In the genomic region with DNA sequence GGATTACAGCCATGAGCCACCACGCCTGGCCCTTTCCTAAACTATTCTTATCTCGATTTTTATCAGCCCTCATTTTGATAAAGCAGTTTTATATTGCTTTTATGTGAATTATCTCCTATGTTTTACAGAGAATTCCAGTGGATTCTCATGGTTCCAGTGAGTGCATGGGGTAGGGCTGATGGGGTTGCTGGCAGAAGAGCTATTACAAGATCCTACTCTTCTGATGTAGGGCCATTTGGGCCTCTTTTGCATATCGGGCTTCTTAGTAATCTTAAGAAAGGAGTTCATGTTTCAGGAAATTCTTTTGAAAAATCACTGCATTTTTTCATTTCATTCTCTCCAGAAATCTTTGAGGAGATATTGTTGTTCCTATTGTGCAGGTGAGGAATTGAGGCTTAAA, we compare ENCODE assay signal across 15 cellular contexts.
"Had no signal": no experiment of that assay in that cellular context is flagged by ENCODE, and none has a peak within 500 bp of the region (broad histone marks: within the 10 kb centered on the region; RNA-seq: fewer than 3 reads in every experiment).

No MANE protein-coding gene starts in this region.

- H3K4me3 ChIP-seq: upper lobe of left lung had no signal

- FAIRE-seq: keratinocyte had no signal

- H3K27me3 ChIP-seq: upper lobe of left lung had no signal

- H3K36me3 ChIP-seq: upper lobe of left lung had no signal

- DNase-seq: activated B cell treated with CpG ODN at 0.5 μM for 24 hours; activated CD4-positive, alpha-beta T cell treated with anti-CD3 and anti-CD28 coated beads for 48 hours; activated CD8-positive, alpha-beta memory T cell treated with anti-CD3 and anti-CD28 coated beads, Interleukin-2, amount 50 U/mL, for 48 hours; activated CD8-positive, alpha-beta T cell treated with anti-CD3 and anti-CD28 coated beads, Interleukin-2, amount 10 ng/mL, durations not matched to agents 7 days and 5 days; activated gamma-delta T cell treated with Interleukin-2 at 50 U/mL for 16 hours; activated T-cell treated with anti-CD3 and anti-CD28 coated beads, Interleukin-2, amount 50 U/mL, for 72 hours; cerebellar nuclear complex; effector memory CD4-positive, alpha-beta T cell; nephron progenitor cell; stimulated activated CD4-positive, alpha-beta T cell treated with anti-CD3 and anti-CD28 coated beads, Interleukin-2, amount 100 ng/mL, for 48 hours; stimulated activated naive B cell treated with anti-CD40 and anti-IgM and Interleukin-4, amounts not matched to agents 10 μg/mL and 1 μg/mL and 100 μg/mL, for 72 hours; substantia nigra; SW 1271; upper lobe of left lung had no signal

- ATAC-seq: activated CD8-positive, alpha-beta T cell treated with anti-CD3 and anti-CD28 coated beads, Interleukin-2, amount 10 ng/mL, durations not matched to agents 7 days and 5 days; activated T-cell treated with anti-CD3 and anti-CD28 coated beads, Interleukin-2, amount 50 U/mL, for 72 hours; stimulated activated naive B cell treated with anti-CD40 and anti-IgM and Interleukin-4, amounts not matched to agents 10 μg/mL and 1 μg/mL and 100 μg/mL, for 72 hours had no signal

- H3K9me3 ChIP-seq: upper lobe of left lung had no signal
